ENCODE assay signal across 18 cellular contexts in genomic region chr7:70951271-70951962, GRCh38.
DNase-seq lines count a peak whose midpoint lies in the region; ATAC-seq, FAIRE-seq and TF ChIP-seq lines count a peak whose summit lies in the region.
"Had no signal": no experiment of that assay in that cellular context is flagged by ENCODE, and none has a peak within 500 bp of the region (broad histone marks: within the 10 kb centered on the region; RNA-seq: fewer than 3 reads in every experiment).

No MANE protein-coding gene starts in this region.

- CTCF ChIA-PET in activated CD8-positive, alpha-beta memory T cell treated with anti-CD3 and anti-CD28 coated beads, Interleukin-2, amount 10 ng/mL, durations not matched to agents 7 days and 5 days (lab: Charles Lee) = no interaction called here

- H3K4me3 ChIP-seq in endodermal cell (ENCODE audit: low read length) = no peak overlapping the region
- no peak overlapping the region for H3K4me3 ChIP-seq in mesendoderm (ENCODE audit: low read length)
- H3K4me3 ChIP-seq: BLaER1, GM12878, GM23248 had no signal

- H3K4me3 Mint-ChIP-seq in endodermal cell = no peak overlapping the region
- H3K4me3 Mint-ChIP-seq in activated CD8-positive, alpha-beta memory T cell treated with anti-CD3 and anti-CD28 coated beads, Interleukin-2, amount 10 ng/mL, durations not matched to agents 7 days and 5 days = no peak overlapping the region
- H3K4me3 Mint-ChIP-seq: CD14-positive monocyte; CD4-positive, alpha-beta memory T cell had no signal

- H3K9ac ChIP-seq in endodermal cell (ENCODE audit: extremely low read depth, low read length, poor library complexity, severe bottlenecking) = no peak overlapping the region
- peak overlapping the region; percentile 8 for H3K9ac ChIP-seq in mesendoderm (ENCODE audit: low read length)
- H3K9ac ChIP-seq: BLaER1, GM23248 had no signal

- peaks cover 7% of the 10 kb centered on the region for H3K36me3 Mint-ChIP-seq in endodermal cell (ENCODE audit: low read depth)
- no peaks in the 10 kb centered on the region for H3K36me3 Mint-ChIP-seq in activated CD8-positive, alpha-beta memory T cell treated with anti-CD3 and anti-CD28 coated beads, Interleukin-2, amount 10 ng/mL, durations not matched to agents 7 days and 5 days
- H3K36me3 Mint-ChIP-seq: CD14-positive monocyte; CD4-positive, alpha-beta memory T cell had no signal

- H3K4me1 Mint-ChIP-seq in endodermal cell = peaks cover 27% of the 10 kb centered on the region
- H3K4me1 Mint-ChIP-seq in activated CD8-positive, alpha-beta memory T cell treated with anti-CD3 and anti-CD28 coated beads, Interleukin-2, amount 10 ng/mL, durations not matched to agents 7 days and 5 days = no peaks in the 10 kb centered on the region
- H3K4me1 Mint-ChIP-seq: CD14-positive monocyte; CD4-positive, alpha-beta memory T cell had no signal

- H2AK5ac ChIP-seq in mesendoderm (ENCODE audit: low read length) = no peak overlapping the region

- no peaks in the 10 kb centered on the region for H3K79me2 ChIP-seq in mesendoderm (ENCODE audit: control insufficient read depth, insufficient read depth, low read length)

- no peak overlapping the region for H4K8ac ChIP-seq in mesendoderm (ENCODE audit: low read depth, low read length)

- H3K4me1 ChIP-seq in endodermal cell (ENCODE audit: control insufficient read depth, insufficient read depth, low read length) = peaks cover 7% of the 10 kb centered on the region
- peaks cover 12% of the 10 kb centered on the region for H3K4me1 ChIP-seq in mesendoderm (ENCODE audit: control insufficient read depth, low read depth, low read length)
- H3K4me1 ChIP-seq: BLaER1 had no signal

- H3K4me2 ChIP-seq in mesendoderm (ENCODE audit: low read length) = no peak overlapping the region
- H3K4me2 ChIP-seq: BLaER1 had no signal

- peaks cover 22% of the 10 kb centered on the region for H3K9me3 Mint-ChIP-seq in endodermal cell
- peaks cover 8% of the 10 kb centered on the region for H3K9me3 Mint-ChIP-seq in activated CD8-positive, alpha-beta memory T cell treated with anti-CD3 and anti-CD28 coated beads, Interleukin-2, amount 10 ng/mL, durations not matched to agents 7 days and 5 days (ENCODE audit: low read depth)

- no peak overlapping the region for H3K23ac ChIP-seq in mesendoderm (ENCODE audit: low read length)

- H2BK5ac ChIP-seq in mesendoderm (ENCODE audit: low read length) = peak overlapping the region; percentile 29

- no peak overlapping the region for H3K27ac ChIP-seq in endodermal cell (ENCODE audit: low read depth, low read length)
- no peak overlapping the region for H3K27ac ChIP-seq in mesendoderm (ENCODE audit: low read depth, low read length)
- H3K27ac ChIP-seq: BLaER1, GM23248, HL-60 had no signal

- no peak overlapping the region for H3K27ac Mint-ChIP-seq in endodermal cell
- no peak overlapping the region for H3K27ac Mint-ChIP-seq in activated CD8-positive, alpha-beta memory T cell treated with anti-CD3 and anti-CD28 coated beads, Interleukin-2, amount 10 ng/mL, durations not matched to agents 7 days and 5 days
- H3K27ac Mint-ChIP-seq: CD14-positive monocyte; CD4-positive, alpha-beta memory T cell had no signal

- no peaks in the 10 kb centered on the region for H3K79me1 ChIP-seq in mesendoderm (ENCODE audit: low read length)

- peak; percentile 51 for DNase-seq in ELF-1 (ENCODE audit: low read depth, low spot score)
- DNase-seq in RCC 7860 (ENCODE audit: low spot score) = peak; percentile 1
- peak; percentile 73 for DNase-seq in endodermal cell
- DNase-seq in mesendoderm = peak; percentile 72
- DNase-seq in activated CD8-positive, alpha-beta memory T cell treated with anti-CD3 and anti-CD28 coated beads, Interleukin-2, amount 10 ng/mL, durations not matched to agents 7 days and 5 days = no peak
- DNase-seq in effector CD8-positive, alpha-beta T cell (lab: John Stamatoyannopoulos, UW) = no peak
- DNase-seq: 8988T; CD4-positive, alpha-beta memory T cell; DMS79 treated with DMSO at 0.1 percent for 48 hours; GM23248; H7 had no signal

- no peak overlapping the region for H2BK120ac ChIP-seq in mesendoderm (ENCODE audit: low read depth, low read length)

- H3K27me3 Mint-ChIP-seq in endodermal cell (ENCODE audit: insufficient read depth) = no peaks in the 10 kb centered on the region
- no peaks in the 10 kb centered on the region for H3K27me3 Mint-ChIP-seq in activated CD8-positive, alpha-beta memory T cell treated with anti-CD3 and anti-CD28 coated beads, Interleukin-2, amount 10 ng/mL, durations not matched to agents 7 days and 5 days
- H3K27me3 Mint-ChIP-seq: CD4-positive, alpha-beta memory T cell had no signal

- H3K27me3 ChIP-seq in endodermal cell (ENCODE audit: control insufficient read depth, insufficient read depth, low read length, poor library complexity, severe bottlenecking) (no peaks in the 10 kb centered on the region), mesendoderm (ENCODE audit: insufficient read depth, low read length, poor library complexity) (no peaks in the 10 kb centered on the region)
- H3K27me3 ChIP-seq: BLaER1 had no signal

- no peak for FAIRE-seq in RCC 7860 (lab: Jason Lieb, UNC)
- FAIRE-seq: GM12878, GM19239 had no signal

- no peak overlapping the region for H2BK15ac ChIP-seq in mesendoderm (replicated peaks; ENCODE audit: low read depth)

- no peak overlapping the region for H3K18ac ChIP-seq in mesendoderm (ENCODE audit: low read length)

- H4K5ac ChIP-seq in mesendoderm (ENCODE audit: low read length) = no peak overlapping the region

- WGBS in endodermal cell (ENCODE audit: insufficient coverage in 1 of 2, insufficient read length in 1 of 2), 2 experiments = 79 to 88% methylated on average over 8 of the region's 8 CpGs
- WGBS in mesendoderm (ENCODE audit: extremely low coverage, insufficient coverage, low lambda C conversion rate) = no CpG with 5 or more reads among the region's 8 CpGs

- H3K9me3 ChIP-seq in endodermal cell (ENCODE audit: control insufficient read depth, low read length) = peaks cover 23% of the 10 kb centered on the region

- TF ChIP-seq CTCF in endodermal cell (conservative IDR thresholded peaks at IDR 0.05) = peak; percentile 65

- no peak overlapping the region for H3K4ac ChIP-seq in mesendoderm (ENCODE audit: low read depth, low read length)

- ATAC-seq in HG03469 (IDR thresholded peaks at IDR 0.05; ENCODE audit: unreplicated experiment) (no peak), HG03432 (IDR thresholded peaks at IDR 0.05; ENCODE audit: unreplicated experiment) (no peak)
- no peak for ATAC-seq in activated CD8-positive, alpha-beta memory T cell treated with anti-CD3 and anti-CD28 coated beads, Interleukin-2, amount 10 ng/mL, durations not matched to agents 7 days and 5 days
- ATAC-seq: GM12878 had no signal

- no peaks in the 10 kb centered on the region for H3K36me3 ChIP-seq in endodermal cell (ENCODE audit: control insufficient read depth, insufficient read depth, low read length)
- no peaks in the 10 kb centered on the region for H3K36me3 ChIP-seq in mesendoderm (ENCODE audit: control insufficient read depth, insufficient read depth, low read length)
- H3K36me3 ChIP-seq: BLaER1 had no signal

- peak overlapping the region; percentile 77 for H3K56ac ChIP-seq in mesendoderm (ENCODE audit: low read length)

Comparison
In these comparisons a context has a peak if more than half of its experiments do, and no peak if none do; other contexts are left out.
1. DNase-seq: peak in ELF-1 (single experiment), RCC 7860 (single experiment), endodermal cell (single experiment) and mesendoderm (single experiment); none in activated CD8-positive, alpha-beta memory T cell treated with anti-CD3 and anti-CD28 coated beads, Interleukin-2, amount 10 ng/mL, durations not matched to agents 7 days and 5 days (single experiment) and effector CD8-positive, alpha-beta T cell (single experiment).